In the genomic region with DNA sequence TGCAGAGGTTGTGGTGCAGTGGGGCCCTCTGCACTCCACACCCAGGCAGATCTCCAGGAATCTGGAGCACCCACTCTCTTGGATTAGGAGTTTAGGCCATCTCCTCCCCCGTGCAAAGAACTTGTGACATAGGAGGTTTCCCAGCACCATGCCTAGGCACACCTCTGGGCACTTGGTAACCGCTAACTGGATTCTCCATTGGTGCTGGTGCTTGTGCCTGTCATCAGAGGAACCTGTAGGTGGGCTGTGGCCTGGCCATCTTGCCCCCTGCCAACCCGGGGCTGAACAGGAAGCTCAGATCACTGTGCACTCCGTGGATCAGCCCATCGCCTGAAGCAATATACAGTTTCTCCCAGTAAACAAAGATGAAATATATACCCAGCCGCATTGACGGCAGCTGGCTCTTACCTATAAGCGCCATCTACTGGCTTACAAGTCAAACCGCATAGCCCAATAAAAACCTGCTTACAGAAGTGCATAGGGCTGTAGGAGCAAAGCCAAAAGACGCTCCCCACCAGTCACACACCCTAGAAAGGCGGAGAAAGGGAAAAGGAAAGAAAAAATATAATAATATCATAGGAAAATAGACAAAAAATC, we compare ENCODE assay signal across 9 cellular contexts. TPM values are rescaled to one million over a fixed set of nuclear protein-coding genes. Genes with fewer than 3 reads are reported as not detected.
A peak's percentile ranks its signal among the peaks of the same experiment; 100 is the strongest.
DNase-seq lines count a peak whose midpoint lies in the region; ATAC-seq and TF ChIP-seq lines count a peak whose summit lies in the region.
"Had no signal": no experiment of that assay in that cellular context is flagged by ENCODE, and none has a peak within 500 bp of the region (broad histone marks: within the 10 kb centered on the region; RNA-seq: fewer than 3 reads in every experiment).

No MANE protein-coding gene starts in this region.

- no peak overlapping the region for H3K27ac ChIP-seq in CD8-positive, alpha-beta T cell (ENCODE audit: low read depth, low read length)

- H3K4me3 ChIP-seq in CD8-positive, alpha-beta T cell (ENCODE audit: low read depth, low read length), result no peak overlapping the region

- H3K27ac Mint-ChIP-seq in CD8-positive, alpha-beta T cell, result no peak overlapping the region
- no peak overlapping the region for H3K27ac Mint-ChIP-seq in activated T-cell treated with anti-CD3 and anti-CD28 coated beads, Interleukin-2, amount 50 U/mL, for 72 hours

- DNase-seq in CD8-positive, alpha-beta T cell, result peak in 3 of 7 experiments; percentile 1 to 46 (median 23)
- no peak for DNase-seq in GM13976 (ENCODE audit: low spot score)
- peak; percentile 68 for DNase-seq in NCI-H1694 treated with DMSO at 0.1 percent for 48 hours (lab: John Stamatoyannopoulos, UW)
- peak in 1 of 2 donors; percentile 6 for DNase-seq in activated T-cell treated with anti-CD3 and anti-CD28 coated beads, Interleukin-2, amount 50 U/mL, for 72 hours
- DNase-seq in left lobe of liver (ENCODE audit: low spot score), result no peak
- no peak for DNase-seq in effector CD8-positive, alpha-beta T cell (lab: John Stamatoyannopoulos, UW)

- H3K4me1 Mint-ChIP-seq in CD8-positive, alpha-beta T cell (ENCODE audit: low read depth), result peaks cover 4% of the 10 kb centered on the region
- H3K4me1 Mint-ChIP-seq in activated T-cell treated with anti-CD3 and anti-CD28 coated beads, Interleukin-2, amount 50 U/mL, for 72 hours (ENCODE audit: low read depth), result no peaks in the 10 kb centered on the region

- no peaks in the 10 kb centered on the region for H3K9me3 ChIP-seq in CD8-positive, alpha-beta T cell (ENCODE audit: low read length)

- no peak overlapping the region for H3K4me3 Mint-ChIP-seq in CD8-positive, alpha-beta T cell
- no peak overlapping the region for H3K4me3 Mint-ChIP-seq in activated T-cell treated with anti-CD3 and anti-CD28 coated beads, Interleukin-2, amount 50 U/mL, for 72 hours

- no peaks in the 10 kb centered on the region for H3K27me3 ChIP-seq in CD8-positive, alpha-beta T cell (ENCODE audit: insufficient read depth, low read length)

- peaks cover 2% of the 10 kb centered on the region for H3K36me3 Mint-ChIP-seq in CD8-positive, alpha-beta T cell
- peaks cover 0 to 4% of the 10 kb centered on the region in 2 donors for H3K36me3 Mint-ChIP-seq in activated T-cell treated with anti-CD3 and anti-CD28 coated beads, Interleukin-2, amount 50 U/mL, for 72 hours (ENCODE audit: insufficient read depth in 2 of 2)

- H3K9me3 Mint-ChIP-seq in CD8-positive, alpha-beta T cell, result no peaks in the 10 kb centered on the region
- H3K9me3 Mint-ChIP-seq in activated T-cell treated with anti-CD3 and anti-CD28 coated beads, Interleukin-2, amount 50 U/mL, for 72 hours, result peaks cover 3 to 6% of the 10 kb centered on the region in 2 donors

- TF ChIP-seq CTCF in CD8-positive, alpha-beta T cell (IDR thresholded peaks at IDR 0.05), result peak; percentile 54
- peak; percentile 54 for TF ChIP-seq CTCF in GM13976 (IDR thresholded peaks at IDR 0.05; ENCODE audit: borderline replicate concordance, control extremely low read depth, extremely low read depth, insufficient read depth, missing control alignments)

- H3K36me3 ChIP-seq in CD8-positive, alpha-beta T cell (ENCODE audit: insufficient read depth, low read length), result no peaks in the 10 kb centered on the region

- intact Hi-C loops in CD8-positive, alpha-beta T cell (cut with DNase I, micrococcal nuclease), result no loop called here

- POLR2A ChIA-PET in CD8-positive, alpha-beta T cell (lab: Charles Lee), result interaction anchor here (1.3 kb wide), 1 partner anchor 175 kb away, joined by 4 read pairs; a partner anchor contains a TSS

- CTCF ChIA-PET in CD8-positive, alpha-beta T cell (lab: Charles Lee), result interaction anchor here (1.2 kb wide), 1 partner anchor 70 kb away, joined by 7 read pairs; no protein-coding TSS in a partner anchor

- in situ Hi-C loops in GM13976 (cut with MboI; ENCODE audit: low sequenced_read_pairs, unreplicated experiment), result no loop called here

- H3K27me3 Mint-ChIP-seq in CD8-positive, alpha-beta T cell (ENCODE audit: low read depth), result peaks cover 3% of the 10 kb centered on the region
- H3K27me3 Mint-ChIP-seq in activated T-cell treated with anti-CD3 and anti-CD28 coated beads, Interleukin-2, amount 50 U/mL, for 72 hours (ENCODE audit: low read depth), result peaks cover 32% of the 10 kb centered on the region

- H3K4me1 ChIP-seq in CD8-positive, alpha-beta T cell (ENCODE audit: insufficient read depth, low read length), result no peaks in the 10 kb centered on the region

- ATAC-seq in CD8-positive, alpha-beta T cell, result peak; percentile 91
- peak; percentile 87 for ATAC-seq in HG02943 (IDR thresholded peaks at IDR 0.05; ENCODE audit: low read depth, unreplicated experiment)
- peak; percentile 74 to 81 for ATAC-seq in activated T-cell treated with anti-CD3 and anti-CD28 coated beads, Interleukin-2, amount 50 U/mL, for 72 hours (replicated peaks in 1 of 2)
- peak; percentile 77 for ATAC-seq in left lobe of liver
- no peak for ATAC-seq in GM19035 (IDR thresholded peaks at IDR 0.05; ENCODE audit: unreplicated experiment)

RNA-seq across cellular contexts. Expression of a gene that starts 19.1 kb away (rescaled TPM):
- total RNA-seq in CD8-positive, alpha-beta T cell, result not detected
- not detected for total RNA-seq in activated T-cell treated with anti-CD3 and anti-CD28 coated beads, Interleukin-2, amount 50 U/mL, for 72 hours
- total RNA-seq in left lobe of liver, result not detected
- total RNA-seq: pulmonary artery endothelial cell had no signal

RNA-seq across cellular contexts. Expression of a gene that starts 43.5 kb away (rescaled TPM):
- 10 to 100 TPM; 10.5 to 11.9 TPM for total RNA-seq in CD8-positive, alpha-beta T cell
- under 1 TPM; 0.22 to 0.25 TPM for total RNA-seq in activated T-cell treated with anti-CD3 and anti-CD28 coated beads, Interleukin-2, amount 50 U/mL, for 72 hours
- not detected for total RNA-seq in left lobe of liver

Comparison
In these comparisons a context has a peak if more than half of its experiments do, and no peak if none do; other contexts are left out.
1. RNA of a gene that starts 43.5 kb away (total RNA-seq): 10.5 to 11.9 TPM in CD8-positive, alpha-beta T cell; 0.22 to 0.25 TPM in activated T-cell treated with anti-CD3 and anti-CD28 coated beads, Interleukin-2, amount 50 U/mL, for 72 hours and not detected in left lobe of liver (single experiment); every median in the first group is over 4 times any median in the second.